ENCODE assay signal across 29 cellular contexts in the genomic region with DNA sequence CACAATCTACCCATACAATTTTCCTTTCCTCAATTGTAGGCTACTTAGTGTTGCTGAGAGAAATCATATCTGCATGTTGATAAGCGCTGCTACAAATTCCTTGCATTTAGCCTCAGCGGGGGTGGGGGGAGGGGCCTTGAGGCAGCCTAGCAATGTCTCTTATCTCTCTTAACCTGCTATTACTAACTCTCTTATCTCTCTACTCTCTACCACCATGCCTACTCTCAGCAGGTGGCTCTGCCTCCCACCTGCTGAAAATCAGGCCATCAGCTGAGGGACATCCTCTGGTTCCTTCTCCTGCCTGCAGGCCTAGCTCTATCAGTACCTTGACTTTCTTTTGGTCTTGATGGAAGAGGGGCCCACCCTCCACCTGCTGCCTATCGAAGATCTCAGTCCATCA.
DNase-seq lines count a peak whose midpoint lies in the region; ATAC-seq, FAIRE-seq and TF ChIP-seq lines count a peak whose summit lies in the region.
"Had no signal": no experiment of that assay in that cellular context is flagged by ENCODE, and none has a peak within 500 bp of the region (broad histone marks: within the 10 kb centered on the region; RNA-seq: fewer than 3 reads in every experiment).

No MANE protein-coding gene starts in this region.

- peaks cover 1% of the 10 kb centered on the region for H3K79me2 ChIP-seq in astrocyte (ENCODE audit: insufficient read depth, low read length)
- H3K79me2 ChIP-seq in trophoblast cell (ENCODE audit: control insufficient read depth, insufficient read depth, low read length, poor library complexity) = no peaks in the 10 kb centered on the region

- H3K4me3 Mint-ChIP-seq in CD4-positive, alpha-beta T cell = no peak overlapping the region
- H3K4me3 Mint-ChIP-seq in astrocyte (ENCODE audit: unreplicated experiment) = no peak overlapping the region
- H3K4me3 Mint-ChIP-seq: activated CD8-positive, alpha-beta T cell treated with anti-CD3 and anti-CD28 coated beads for 36 hours; activated naive CD4-positive, alpha-beta T cell treated with anti-CD3 and anti-CD28 coated beads, Interleukin-2, amount 50 U/mL, for 24 hours; activated T-helper 17 cell treated with anti-CD3 and anti-CD28 coated beads, Interleukin-2, amount 50 U/mL, for 72 hours; memory B cell; stimulated activated naive CD8-positive, alpha-beta T cell treated with anti-CD3 and anti-CD28 coated beads, Interleukin-15, Interleukin-2, amounts not matched to agents 100 ng/mL and 50 ng/mL, for 24 hours had no signal

- H3K4me2 ChIP-seq in astrocyte (ENCODE audit: low read length) = no peak overlapping the region
- no peak overlapping the region for H3K4me2 ChIP-seq in trophoblast cell (ENCODE audit: low read length)
- H3K4me2 ChIP-seq: BLaER1 had no signal

- H3K36me3 Mint-ChIP-seq in CD4-positive, alpha-beta T cell (ENCODE audit: low read depth) = peaks cover 44% of the 10 kb centered on the region
- H3K36me3 Mint-ChIP-seq in astrocyte (ENCODE audit: low read depth, unreplicated experiment) = no peaks in the 10 kb centered on the region

- H3K9ac ChIP-seq in HUES6 (ENCODE audit: low read length) (peak overlapping the region; percentile 38), astrocyte (ENCODE audit: low read length) (no peak overlapping the region), trophoblast cell (ENCODE audit: low read length) (no peak overlapping the region)
- H3K9ac ChIP-seq: BLaER1 had no signal

- no peaks in the 10 kb centered on the region for H3K79me1 ChIP-seq in trophoblast cell (ENCODE audit: low read length)

- no peaks in the 10 kb centered on the region for H3K9me3 ChIP-seq in CD4-positive, alpha-beta T cell (ENCODE audit: control insufficient read depth, low read length)
- H3K9me3 ChIP-seq in HUES6 (ENCODE audit: control insufficient read depth, insufficient read depth, low read depth, low read length) (no peaks in the 10 kb centered on the region; the same call in 1 of the 2 replicates), astrocyte (ENCODE audit: insufficient read depth, low read depth, low read length) (no peaks in the 10 kb centered on the region), trophoblast cell (ENCODE audit: insufficient read depth, low read depth, low read length) (no peaks in the 10 kb centered on the region)
- H3K9me3 ChIP-seq: esophagus muscularis mucosa, HAP-1, neutrophil, prostate gland, SJCRH30, tibial nerve had no signal

- no peak for TF ChIP-seq CTCF in CD4-positive, alpha-beta T cell (IDR thresholded peaks at IDR 0.05)
- TF ChIP-seq CTCF in astrocyte (IDR thresholded peaks at IDR 0.05; ENCODE audit: insufficient read depth, low read depth, low read length) = no peak
- TF ChIP-seq CTCF in lower leg skin (IDR thresholded peaks at IDR 0.05) = no peak

- no peak overlapping the region for H3K27ac ChIP-seq in CD4-positive, alpha-beta T cell (ENCODE audit: low read depth, low read length)
- H3K27ac ChIP-seq in HUES6 (ENCODE audit: low read depth, low read length) (no peak overlapping the region), astrocyte (ENCODE audit: low read depth, low read length) (no peak overlapping the region), trophoblast cell (ENCODE audit: low read depth, low read length) (no peak overlapping the region)
- H3K27ac ChIP-seq: BLaER1, esophagus muscularis mucosa, foreskin keratinocyte, heart right ventricle, neutrophil, prostate gland, SJCRH30, tibial nerve had no signal

- POLR2A ChIA-PET in CD4-positive, alpha-beta T cell (lab: Charles Lee) = interaction anchor here (0.6 kb wide), 1 partner anchor 51 kb away, joined by 3 read pairs; no protein-coding TSS in a partner anchor

- no peak overlapping the region for H4K8ac ChIP-seq in trophoblast cell (ENCODE audit: low read depth, low read length)

- H3K27me3 Mint-ChIP-seq in CD4-positive, alpha-beta T cell = no peaks in the 10 kb centered on the region
- no peaks in the 10 kb centered on the region for H3K27me3 Mint-ChIP-seq in astrocyte (ENCODE audit: low read depth, unreplicated experiment)
- H3K27me3 Mint-ChIP-seq: activated CD8-positive, alpha-beta T cell treated with anti-CD3 and anti-CD28 coated beads for 36 hours; activated naive CD4-positive, alpha-beta T cell treated with anti-CD3 and anti-CD28 coated beads, Interleukin-2, amount 50 U/mL, for 24 hours; activated T-helper 17 cell treated with anti-CD3 and anti-CD28 coated beads, Interleukin-2, amount 50 U/mL, for 72 hours; memory B cell; stimulated activated naive CD8-positive, alpha-beta T cell treated with anti-CD3 and anti-CD28 coated beads, Interleukin-15, Interleukin-2, amounts not matched to agents 100 ng/mL and 50 ng/mL, for 24 hours had no signal

- H3K4me3 ChIP-seq in HUES6 (ENCODE audit: low read depth, low read length) (no peak overlapping the region), astrocyte (ENCODE audit: insufficient read depth, low read depth, low read length) (no peak overlapping the region), trophoblast cell (ENCODE audit: low read depth, low read length) (no peak overlapping the region), lower leg skin (ENCODE audit: low read depth, poor library complexity, severe bottlenecking) (no peak overlapping the region)
- H3K4me3 ChIP-seq: BLaER1, esophagus muscularis mucosa, HAP-1, heart right ventricle, prostate gland, SJCRH30, tibial nerve had no signal

- no peak overlapping the region for H2AK5ac ChIP-seq in trophoblast cell (ENCODE audit: low read length)

- H3K9me3 Mint-ChIP-seq in CD4-positive, alpha-beta T cell = peaks cover 4% of the 10 kb centered on the region
- H3K9me3 Mint-ChIP-seq in astrocyte (ENCODE audit: unreplicated experiment) = no peaks in the 10 kb centered on the region
- H3K9me3 Mint-ChIP-seq: activated T-helper 17 cell treated with anti-CD3 and anti-CD28 coated beads, Interleukin-2, amount 50 U/mL, for 72 hours; stimulated activated naive CD8-positive, alpha-beta T cell treated with anti-CD3 and anti-CD28 coated beads, Interleukin-15, Interleukin-2, amounts not matched to agents 100 ng/mL and 50 ng/mL, for 24 hours had no signal

- DNase-seq in CD4-positive, alpha-beta T cell = no peak
- DNase-seq in astrocyte (ENCODE audit: low read depth) (no peak), trophoblast cell (peak; percentile 36 to 46), lower leg skin (ENCODE audit: low spot score in 2 of 2) (no peak), left ventricle myocardium superior (no peak)
- DNase-seq in stimulated activated CD4-positive, alpha-beta T cell treated with anti-CD3 and anti-CD28 coated beads, Interleukin-2, amount 100 ng/mL, for 48 hours = no peak
- DNase-seq: activated CD8-positive, alpha-beta T cell treated with anti-CD3 and anti-CD28 coated beads for 36 hours; DMS79 treated with DMSO at 0.1 percent for 48 hours; foreskin keratinocyte; heart right ventricle; NCI-H1092 treated with DMSO at 0.1 percent for 48 hours; NCI-H2029 treated with DMSO at 0.1 percent for 48 hours; NCI-H2227 treated with DMSO at 0.1 percent for 48 hours; NCI-H748 treated with DMSO at 0.1 percent for 48 hours; SJCRH30 had no signal

- peaks cover 14% of the 10 kb centered on the region for H3K4me1 Mint-ChIP-seq in CD4-positive, alpha-beta T cell (ENCODE audit: low read depth)
- H3K4me1 Mint-ChIP-seq in astrocyte (ENCODE audit: low read depth, unreplicated experiment) = peaks cover 20% of the 10 kb centered on the region
- H3K4me1 Mint-ChIP-seq: activated T-helper 17 cell treated with anti-CD3 and anti-CD28 coated beads, Interleukin-2, amount 50 U/mL, for 72 hours had no signal

- no peak overlapping the region for H4K91ac ChIP-seq in trophoblast cell (ENCODE audit: low read depth, low read length)

- ATAC-seq in CD4-positive, alpha-beta T cell (ENCODE audit: poor library complexity) = no peak
- no peak for ATAC-seq in left ventricle myocardium superior
- no peak for ATAC-seq in GM18502 (IDR thresholded peaks at IDR 0.05; ENCODE audit: poor library complexity, unreplicated experiment)
- ATAC-seq: activated CD4-positive, CD25-positive, alpha-beta regulatory T cell treated with anti-CD3 and anti-CD28 coated beads, Interleukin-2, amount 50 U/mL, for 24 hours; activated CD8-positive, alpha-beta T cell treated with anti-CD3 and anti-CD28 coated beads for 36 hours; activated T-helper 17 cell treated with anti-CD3 and anti-CD28 coated beads, Interleukin-2, amount 50 U/mL, for 72 hours; foreskin keratinocyte; heart right ventricle had no signal

- H4K12ac ChIP-seq in trophoblast cell (ENCODE audit: low read depth, low read length) = no peak overlapping the region

- no peaks in the 10 kb centered on the region for H3K36me3 ChIP-seq in HUES6 (ENCODE audit: control insufficient read depth, insufficient read depth, low read length)
- no peaks in the 10 kb centered on the region for H3K36me3 ChIP-seq in astrocyte (ENCODE audit: insufficient read depth, low read length)
- no peaks in the 10 kb centered on the region for H3K36me3 ChIP-seq in trophoblast cell (ENCODE audit: control insufficient read depth in 1 of 2, insufficient read depth in 2 of 2, low read length in 2 of 2)
- H3K36me3 ChIP-seq: BLaER1, esophagus muscularis mucosa, HAP-1, heart right ventricle, neutrophil, prostate gland, SJCRH30, tibial nerve had no signal

- H2BK120ac ChIP-seq in trophoblast cell (ENCODE audit: insufficient read depth, low read length, poor library complexity) = no peak overlapping the region

- CTCF ChIA-PET in CD4-positive, alpha-beta T cell (lab: Charles Lee) = no interaction called here

- H3K23ac ChIP-seq in trophoblast cell (ENCODE audit: low read length) = no peak overlapping the region

- intact Hi-C loops in CD4-positive, alpha-beta T cell (cut with DNase I, micrococcal nuclease) = no loop called here
- intact Hi-C loops in lower leg skin (cut with DNase I; ENCODE audit: low total_unique reads) (no loop called here), left ventricle myocardium superior (cut with micrococcal nuclease) (no loop called here)

- H2AFZ ChIP-seq in astrocyte (ENCODE audit: low read depth, low read length) (no peak overlapping the region), trophoblast cell (ENCODE audit: insufficient read depth, low read length, poor library complexity) (no peak overlapping the region)

- peaks cover 10% of the 10 kb centered on the region for H3K4me1 ChIP-seq in HUES6 (ENCODE audit: control insufficient read depth, insufficient read depth, low read length)
- no peaks in the 10 kb centered on the region for H3K4me1 ChIP-seq in astrocyte (ENCODE audit: insufficient read depth, low read length)
- no peaks in the 10 kb centered on the region for H3K4me1 ChIP-seq in trophoblast cell (ENCODE audit: control insufficient read depth in 1 of 2, insufficient read depth in 2 of 2, low read length in 2 of 2)
- H3K4me1 ChIP-seq: BLaER1, foreskin keratinocyte, HAP-1, heart right ventricle, prostate gland, SJCRH30 had no signal

- no peak overlapping the region for H3K4ac ChIP-seq in trophoblast cell (ENCODE audit: low read depth, low read length)

- no peak for TF ChIP-seq POLR2A in lower leg skin (IDR thresholded peaks at IDR 0.05)

- H3K18ac ChIP-seq in trophoblast cell (ENCODE audit: low read length) = no peak overlapping the region

- H3K14ac ChIP-seq in trophoblast cell (ENCODE audit: low read length) = no peak overlapping the region

- no peaks in the 10 kb centered on the region for H3K27me3 ChIP-seq in CD4-positive, alpha-beta T cell (ENCODE audit: control insufficient read depth, insufficient read depth, low read length)
- H3K27me3 ChIP-seq in HUES6 (ENCODE audit: control insufficient read depth, insufficient read depth, low read length) (no peaks in the 10 kb centered on the region), astrocyte (ENCODE audit: insufficient read depth, low read length) (no peaks in the 10 kb centered on the region), trophoblast cell (ENCODE audit: insufficient read depth, low read length) (no peaks in the 10 kb centered on the region)
- H3K27me3 ChIP-seq: foreskin keratinocyte, neutrophil, SJCRH30, tibial nerve had no signal

- no CpG with 5 or more reads among the region's 3 CpGs for WGBS in trophoblast cell (ENCODE audit: extremely low coverage, insufficient coverage, insufficient read length)
- WGBS in lower leg skin, 2 donors = 47 to 83% methylated on average over 3 of the region's 3 CpGs

- H2BK5ac ChIP-seq in trophoblast cell (ENCODE audit: low read depth, low read length, poor library complexity) = no peak overlapping the region

- no peak overlapping the region for H2BK12ac ChIP-seq in trophoblast cell (ENCODE audit: low read length)

- H4K20me1 ChIP-seq in astrocyte (ENCODE audit: insufficient read depth, low read length) = peaks cover 5% of the 10 kb centered on the region

- FAIRE-seq in astrocyte (lab: Jason Lieb, UNC) = no peak
- FAIRE-seq: TTC549 had no signal

- peak overlapping the region; percentile 43 for H3K27ac Mint-ChIP-seq in CD4-positive, alpha-beta T cell
- peak overlapping the region; percentile 26 for H3K27ac Mint-ChIP-seq in astrocyte (ENCODE audit: unreplicated experiment)
- H3K27ac Mint-ChIP-seq: activated CD8-positive, alpha-beta T cell treated with anti-CD3 and anti-CD28 coated beads for 36 hours; activated naive CD4-positive, alpha-beta T cell treated with anti-CD3 and anti-CD28 coated beads, Interleukin-2, amount 50 U/mL, for 24 hours; activated T-helper 17 cell treated with anti-CD3 and anti-CD28 coated beads, Interleukin-2, amount 50 U/mL, for 72 hours; memory B cell; stimulated activated naive CD8-positive, alpha-beta T cell treated with anti-CD3 and anti-CD28 coated beads, Interleukin-15, Interleukin-2, amounts not matched to agents 100 ng/mL and 50 ng/mL, for 24 hours had no signal

Comparison
In these comparisons a context has a peak if more than half of its experiments do, and no peak if none do; other contexts are left out.
1. DNase-seq: peak in trophoblast cell (2 of 2); none in CD4-positive, alpha-beta T cell (0 of 10), astrocyte (single experiment), lower leg skin (0 of 2), left ventricle myocardium superior (single experiment) and stimulated activated CD4-positive, alpha-beta T cell treated with anti-CD3 and anti-CD28 coated beads, Interleukin-2, amount 100 ng/mL, for 48 hours (0 of 2).